In genomic region chr2:25125189-25125588, GRCh38 we compare ENCODE assay signal across 27 cellular contexts. TPM values are rescaled to one million over a fixed set of nuclear protein-coding genes. Genes with fewer than 3 reads are reported as not detected.
"Had no signal": no experiment of that assay in that cellular context is flagged by ENCODE, and none has a peak within 500 bp of the region (broad histone marks: within the 10 kb centered on the region; RNA-seq: fewer than 3 reads in every experiment).

No MANE protein-coding gene starts in this region.

- H3K36me3 ChIP-seq: brain microvascular endothelial cell, WERI-Rb-1 had no signal

- DNase-seq: activated B cell treated with CpG ODN at 0.5 μM for 24 hours; activated CD4-positive, alpha-beta T cell treated with anti-CD3 and anti-CD28 coated beads for 48 hours; activated CD4-positive, alpha-beta T cell treated with anti-CD3 and anti-CD28 coated beads, Interleukin-2, amount 50 U/mL, for 1 hour; activated CD4-positive, alpha-beta T cell treated with anti-CD3 and anti-CD28 coated beads, Interleukin-2, amount 50 U/mL, for 48 hours; activated CD8-positive, alpha-beta memory T cell treated with anti-CD3 and anti-CD28 coated beads for 24 hours; activated CD8-positive, alpha-beta T cell treated with anti-CD3 and anti-CD28 coated beads for 36 hours; activated effector memory CD4-positive, alpha-beta T cell treated with anti-CD3 and anti-CD28 coated beads, Interleukin-2, amount 50 U/mL, for 16 hours; activated naive CD4-positive, alpha-beta T cell treated with anti-CD3 and anti-CD28 coated beads, Interleukin-2, amount 10 ng/mL, durations not matched to agents 7 days and 5 days; activated naive CD8-positive, alpha-beta T cell treated with anti-CD3 and anti-CD28 coated beads, Interleukin-2, amount 10 ng/mL, durations not matched to agents 7 days and 5 days; activated T-cell treated with anti-CD3 and anti-CD28 coated beads, Interleukin-2, amount 50 U/mL, for 4 hours; brain microvascular endothelial cell; cortex of kidney; dermis blood vessel endothelial cell; effector CD4-positive, alpha-beta T cell; effector memory CD8-positive, alpha-beta T cell; erythroblast; foreskin fibroblast; T-helper 1 cell; T-helper 17 cell; T1000; WERI-Rb-1 had no signal

- H3K27ac Mint-ChIP-seq: activated B cell treated with CpG ODN at 0.5 μM for 24 hours; activated CD8-positive, alpha-beta T cell treated with anti-CD3 and anti-CD28 coated beads for 36 hours; activated naive CD4-positive, alpha-beta T cell treated with anti-CD3 and anti-CD28 coated beads, Interleukin-2, amount 10 ng/mL, durations not matched to agents 7 days and 5 days; activated naive CD4-positive, alpha-beta T cell treated with anti-CD3 and anti-CD28 coated beads, Interleukin-2, amount 50 U/mL, for 72 hours; activated naive CD8-positive, alpha-beta T cell treated with anti-CD3 and anti-CD28 coated beads, Interleukin-2, amount 10 ng/mL, durations not matched to agents 7 days and 5 days; activated T-helper 2 cell treated with anti-CD3 and anti-CD28 coated beads, Interferon-gamma antibody, Interleukin-2, Interleukin-4, amounts not matched to agents 10 μg/mL and 5 μg/mL and 100 μg/mL, durations not matched to agents 14 hours and 24 hours and 36 hours; T-helper 17 cell; T-helper 2 cell treated with Interferon-gamma antibody and Interleukin-4, amounts not matched to agents 5 μg/mL and 100 μg/mL, for 36 hours had no signal

- H3K9me3 Mint-ChIP-seq: activated B cell treated with CpG ODN at 0.5 μM for 24 hours; activated CD8-positive, alpha-beta T cell treated with anti-CD3 and anti-CD28 coated beads for 36 hours; activated naive CD4-positive, alpha-beta T cell treated with anti-CD3 and anti-CD28 coated beads, Interleukin-2, amount 10 ng/mL, durations not matched to agents 7 days and 5 days; activated naive CD4-positive, alpha-beta T cell treated with anti-CD3 and anti-CD28 coated beads, Interleukin-2, amount 50 U/mL, for 72 hours; activated naive CD8-positive, alpha-beta T cell treated with anti-CD3 and anti-CD28 coated beads, Interleukin-2, amount 10 ng/mL, durations not matched to agents 7 days and 5 days; activated T-cell treated with anti-CD3 and anti-CD28 coated beads, Interleukin-2, amount 50 U/mL, for 4 hours; activated T-helper 2 cell treated with anti-CD3 and anti-CD28 coated beads, Interferon-gamma antibody, Interleukin-2, Interleukin-4, amounts not matched to agents 10 μg/mL and 5 μg/mL and 100 μg/mL, durations not matched to agents 14 hours and 24 hours and 36 hours; effector memory CD8-positive, alpha-beta T cell; T-helper 2 cell treated with Interferon-gamma antibody and Interleukin-4, amounts not matched to agents 5 μg/mL and 100 μg/mL, for 36 hours had no signal

- ATAC-seq: activated CD4-positive, CD25-positive, alpha-beta regulatory T cell treated with anti-CD3 and anti-CD28 coated beads, Interleukin-2, amount 50 U/mL, for 24 hours; activated CD8-positive, alpha-beta T cell treated with anti-CD3 and anti-CD28 coated beads for 36 hours; activated naive CD4-positive, alpha-beta T cell treated with anti-CD3 and anti-CD28 coated beads, Interleukin-2, amount 50 U/mL, for 72 hours; activated T-cell treated with anti-CD3 and anti-CD28 coated beads, Interleukin-2, amount 50 U/mL, for 4 hours; effector memory CD8-positive, alpha-beta T cell; T-helper 17 cell had no signal

- H3K27me3 ChIP-seq: brain microvascular endothelial cell had no signal

- H3K27ac ChIP-seq: brain microvascular endothelial cell, WERI-Rb-1 had no signal

- H3K4me3 Mint-ChIP-seq: activated B cell treated with CpG ODN at 0.5 μM for 24 hours; activated CD8-positive, alpha-beta T cell treated with anti-CD3 and anti-CD28 coated beads for 36 hours; activated naive CD4-positive, alpha-beta T cell treated with anti-CD3 and anti-CD28 coated beads, Interleukin-2, amount 10 ng/mL, durations not matched to agents 7 days and 5 days; activated naive CD8-positive, alpha-beta T cell treated with anti-CD3 and anti-CD28 coated beads, Interleukin-2, amount 10 ng/mL, durations not matched to agents 7 days and 5 days; activated T-cell treated with anti-CD3 and anti-CD28 coated beads, Interleukin-2, amount 50 U/mL, for 4 hours; effector memory CD8-positive, alpha-beta T cell; T-helper 17 cell; T-helper 2 cell treated with Interferon-gamma antibody and Interleukin-4, amounts not matched to agents 5 μg/mL and 100 μg/mL, for 36 hours had no signal

- H3K36me3 Mint-ChIP-seq: activated naive CD4-positive, alpha-beta T cell treated with anti-CD3 and anti-CD28 coated beads, Interleukin-2, amount 10 ng/mL, durations not matched to agents 7 days and 5 days; activated naive CD4-positive, alpha-beta T cell treated with anti-CD3 and anti-CD28 coated beads, Interleukin-2, amount 50 U/mL, for 72 hours; activated naive CD8-positive, alpha-beta T cell treated with anti-CD3 and anti-CD28 coated beads, Interleukin-2, amount 10 ng/mL, durations not matched to agents 7 days and 5 days had no signal

RNA-seq across cellular contexts. Expression of gene POMC, which starts 43.2 kb away (rescaled TPM):
- total RNA-seq: astrocyte, chondrocyte had no signal
